2 cellular contexts compared by ENCODE assay signal in genomic region chr6:16403831-16404230, GRCh38.
TF ChIP-seq lines count a peak whose summit lies in the region.

No MANE protein-coding gene starts in this region.

TF ChIP-seq in SK-N-SH, 30 proteins besides CTCF, POLR2A, EP300 and RAD21 (continued from another document):
- TF ChIP-seq IRF3 (IDR thresholded peaks at IDR 0.05; ENCODE audit: low read depth, low read length) (no peak), GABPA (IDR thresholded peaks at IDR 0.05; ENCODE audit: low read depth) (no peak)

TF ChIP-seq in GM23338, 12 proteins besides CTCF, POLR2A, EP300 and RAD21 (continued from another document):
- no peak for TF ChIP-seq ETS1 (IDR thresholded peaks at IDR 0.05)
- TF ChIP-seq EZH2 (IDR thresholded peaks at IDR 0.05; ENCODE audit: low read depth, unreplicated experiment) = no peak
- no peak for TF ChIP-seq ZNF331 (CRISPR knock-in tag; IDR thresholded peaks at IDR 0.05; ENCODE audit: low read depth)
- no peak for TF ChIP-seq POLR2AphosphoS5 (IDR thresholded peaks at IDR 0.05; ENCODE audit: low read depth)
- no peak for TF ChIP-seq ZNF114 (CRISPR knock-in tag; IDR thresholded peaks at IDR 0.05)
- TF ChIP-seq NANOG (IDR thresholded peaks at IDR 0.05; ENCODE audit: borderline replicate concordance) = no peak
- TF ChIP-seq JUNB (IDR thresholded peaks at IDR 0.05; ENCODE audit: unreplicated experiment) = no peak
- no peak for TF ChIP-seq STAT1 (IDR thresholded peaks at IDR 0.05; ENCODE audit: unreplicated experiment)
- TF ChIP-seq EZH2phosphoT487 (IDR thresholded peaks at IDR 0.05; ENCODE audit: unreplicated experiment) = no peak
- no peak for TF ChIP-seq ZNF462 (CRISPR knock-in tag; IDR thresholded peaks at IDR 0.05)
